10 cellular contexts compared by ENCODE assay signal in genomic region chr5:67773439-67773988, GRCh38.
A peak's percentile ranks its signal among the peaks of the same experiment; 100 is the strongest.
DNase-seq lines count a peak whose midpoint lies in the region; ATAC-seq lines count a peak whose summit lies in the region.
"Had no signal": no experiment of that assay in that cellular context is flagged by ENCODE, and none has a peak within 500 bp of the region (broad histone marks: within the 10 kb centered on the region; RNA-seq: fewer than 3 reads in every experiment).

No MANE protein-coding gene starts in this region.

- DNase-seq in ELF-1 (ENCODE audit: low read depth, low spot score): peak; percentile 25
- peak in 53 of 56 donors; percentile 9 to 93 (median 63) for DNase-seq in amygdala (lab: John Stamatoyannopoulos, UW)
- DNase-seq in head of caudate nucleus: peak; percentile 29 to 95 (median 81)
- peak; percentile 96 for DNase-seq in pons (ENCODE audit: low spot score)
- DNase-seq in NCI-H446 (lab: John Stamatoyannopoulos, UW): no peak
- no peak for DNase-seq in DMS79 (lab: John Stamatoyannopoulos, UW)
- no peak for DNase-seq in NCI-H187 (lab: John Stamatoyannopoulos, UW)
- DNase-seq: DMS 273 treated with DMSO at 0.1 percent for 48 hours; stimulated activated naive CD4-positive, alpha-beta T cell had no signal

- ATAC-seq in HG02759 (IDR thresholded peaks at IDR 0.05; ENCODE audit: unreplicated experiment): no peak

- intact Hi-C loops in head of caudate nucleus (cut with DNase I): no loop called here

Comparison
In these comparisons a context has a peak if more than half of its experiments do, and no peak if none do; other contexts are left out.
1. DNase-seq: peak in ELF-1 (single experiment), amygdala (53 of 56), head of caudate nucleus (42 of 42) and pons (single experiment); none in NCI-H446 (0 of 2), DMS79 (single experiment) and NCI-H187 (0 of 2).